ENCODE assay signal across 8 cellular contexts in the genomic region with DNA sequence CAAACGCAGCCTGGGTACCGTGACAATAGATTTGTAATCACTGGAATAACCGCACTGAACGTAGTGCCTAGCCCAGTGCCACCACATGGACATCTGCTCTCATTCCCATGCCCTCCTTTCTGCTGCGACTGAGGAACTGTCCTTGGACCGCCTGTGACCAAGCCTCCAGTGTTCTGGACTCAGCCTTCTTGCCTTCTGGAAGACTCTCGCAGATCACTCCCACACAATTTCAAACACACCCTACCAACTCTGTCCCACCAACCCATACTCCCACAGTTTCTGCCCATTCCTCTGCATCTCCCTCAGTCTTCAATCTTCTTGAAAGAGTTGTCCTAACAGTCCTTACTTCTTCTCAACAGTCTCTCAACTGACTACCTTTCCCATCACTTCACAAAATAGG. TPM values are rescaled to one million over a fixed set of nuclear protein-coding genes. Genes with fewer than 3 reads are reported as not detected.
A peak's percentile ranks its signal among the peaks of the same experiment; 100 is the strongest.
DNase-seq lines count a peak whose midpoint lies in the region; ATAC-seq, FAIRE-seq and TF ChIP-seq lines count a peak whose summit lies in the region.

No MANE protein-coding gene starts in this region.

- H3K4me3 ChIP-seq in HFF-Myc (replicated peaks; ENCODE audit: low read depth, low read length): peak overlapping the region; percentile 91
- no peak overlapping the region for H3K4me3 ChIP-seq in SU-DHL-6 (ENCODE audit: insufficient read depth, low read length, poor library complexity, severe bottlenecking)
- peak overlapping the region; percentile 63 for H3K4me3 ChIP-seq in epithelial cell of esophagus (ENCODE audit: low read length)
- peak overlapping the region; percentile 81 to 99 (median 90) for H3K4me3 ChIP-seq in gastrocnemius medialis

- H3K27ac ChIP-seq in SU-DHL-6 (ENCODE audit: low read depth, low read length) (0 out of 2 replicates have a peak overlapping the region, but pooled peaks have one; percentile 19), gastrocnemius medialis (peak overlapping the region; percentile 89 to 98 (median 94))

- no peak for FAIRE-seq in urothelium cell line (lab: Jason Lieb, UNC)

- no peak overlapping the region for H3K9ac ChIP-seq in SU-DHL-6 (ENCODE audit: low read length)

- H3K4me2 ChIP-seq in SU-DHL-6 (ENCODE audit: low read depth, low read length, poor library complexity, severe bottlenecking): peak overlapping the region; percentile 68

- in situ Hi-C loops in G401 (cut with HindIII; ENCODE audit: low sequenced_read_pairs): no loop called here
- in situ Hi-C loops in gastrocnemius medialis (cut with MboI; ENCODE audit: low sequenced_read_pairs in 4 of 4): loop anchor here in 1 of 4 donors (10.0 kb wide), 1 partner anchor 52 kb away; the partner anchor contains the start of gene CNOT11

- no peaks in the 10 kb centered on the region for H3K27me3 ChIP-seq in SU-DHL-6 (ENCODE audit: low read length)
- no peaks in the 10 kb centered on the region for H3K27me3 ChIP-seq in gastrocnemius medialis

- no peaks in the 10 kb centered on the region for H4K20me1 ChIP-seq in SU-DHL-6 (ENCODE audit: low read depth, low read length)

- H2AFZ ChIP-seq in SU-DHL-6 (ENCODE audit: low read depth, low read length, severe bottlenecking): no peak overlapping the region

- H3F3A ChIP-seq in SU-DHL-6 (ENCODE audit: insufficient read depth): 0 out of 2 replicates have a peak, but pooled peaks cover 5% of the 10 kb centered on the region

- TF ChIP-seq CTCF in HFF-Myc (IDR thresholded peaks at IDR 0.05; ENCODE audit: low read depth, low read length, missing control alignments) (no peak), SU-DHL-6 (IDR thresholded peaks at IDR 0.05; ENCODE audit: insufficient read depth, low read length, poor library complexity, severe bottlenecking) (no peak), epithelial cell of esophagus (IDR thresholded peaks at IDR 0.05; ENCODE audit: insufficient read depth, low read depth, low read length, missing control alignments) (no peak), gastrocnemius medialis (IDR thresholded peaks at IDR 0.05 in 4 of 5, conservative IDR thresholded peaks at IDR 0.05 in 1 of 5) (no peak)

- peaks cover 23% of the 10 kb centered on the region for H3K79me2 ChIP-seq in SU-DHL-6 (ENCODE audit: insufficient read depth, low read length)

- ATAC-seq in gastrocnemius medialis (no peak), GM18858 (IDR thresholded peaks at IDR 0.05; ENCODE audit: unreplicated experiment) (no peak)

- no peaks in the 10 kb centered on the region for H3K9me2 ChIP-seq in SU-DHL-6 (replicated peaks; ENCODE audit: insufficient read depth, low read length)

- no peak for TF ChIP-seq POLR2A in gastrocnemius medialis (IDR thresholded peaks at IDR 0.05)

- DNase-seq in G401 (ENCODE audit: low spot score) (peak; percentile 31), HFF-Myc (ENCODE audit: extremely low read depth, low read depth) (no peak), epithelial cell of esophagus (ENCODE audit: low read depth) (no peak), gastrocnemius medialis (no peak), urothelium cell line (ENCODE audit: low spot score) (no peak), retina (no peak)

- H3K4me1 ChIP-seq in gastrocnemius medialis: peaks cover 38 to 58% of the 10 kb centered on the region in 2 donors

- intact Hi-C loops in gastrocnemius medialis (cut with DNase I; ENCODE audit: low total_unique reads): loop anchor here (10.0 kb wide), 1 partner anchor 482 kb away; the partner anchor contains the start of gene NPAS2

- H3K9me3 ChIP-seq in SU-DHL-6 (ENCODE audit: insufficient read depth, low read length) (no peaks in the 10 kb centered on the region), gastrocnemius medialis (no peaks in the 10 kb centered on the region)

- H3K36me3 ChIP-seq in SU-DHL-6 (ENCODE audit: low read length) (no peaks in the 10 kb centered on the region), gastrocnemius medialis (no peaks in the 10 kb centered on the region)

RNA-seq across cellular contexts. Expression of gene RNF149, which starts 2.1 kb away (rescaled TPM):
- 21.7 and 26.7 TPM in 2 replicates for total RNA-seq in G401 (2014; rRNA removed; shearing (Covaris generic))
- total RNA-seq in gastrocnemius medialis: 10 to 100 TPM; 14.7 to 27.7 (median 18.5) TPM

RNA-seq across cellular contexts. Expression of gene CNOT11, which starts 53.7 kb away (rescaled TPM):
- total RNA-seq in G401 (2014; rRNA removed; shearing (Covaris generic)): 82.5 and 89.0 TPM in 2 replicates
- total RNA-seq in gastrocnemius medialis: 10 to 100 TPM; 31.2 to 42.0 (median 35.5) TPM
